Comparison of ENCODE assay signal across 1 cellular context in the genomic region with DNA sequence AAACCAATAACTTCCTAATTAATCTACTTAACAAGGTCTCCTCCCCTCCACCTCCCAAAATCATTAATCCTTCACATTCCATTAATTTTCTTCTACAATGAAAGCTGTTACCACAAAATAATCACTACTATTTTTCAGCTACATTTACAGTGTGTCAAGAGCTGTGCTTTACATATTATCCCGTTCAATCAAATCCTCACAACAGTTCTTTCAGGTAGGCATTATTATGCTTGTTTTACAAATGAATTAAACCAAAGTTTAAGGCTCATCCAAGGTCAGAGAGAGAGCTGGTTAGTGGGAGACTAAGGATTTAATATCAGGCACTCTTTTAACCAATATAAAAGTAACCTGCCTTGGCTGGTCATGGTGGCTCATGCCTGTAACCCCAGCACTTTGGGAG.
TF ChIP-seq lines count a peak whose summit lies in the region.

No MANE protein-coding gene starts in this region.

TF ChIP-seq in WTC11, 78 proteins besides CTCF, POLR2A, EP300 and RAD21 (continued from another document):
- TF ChIP-seq, protein P1, sequence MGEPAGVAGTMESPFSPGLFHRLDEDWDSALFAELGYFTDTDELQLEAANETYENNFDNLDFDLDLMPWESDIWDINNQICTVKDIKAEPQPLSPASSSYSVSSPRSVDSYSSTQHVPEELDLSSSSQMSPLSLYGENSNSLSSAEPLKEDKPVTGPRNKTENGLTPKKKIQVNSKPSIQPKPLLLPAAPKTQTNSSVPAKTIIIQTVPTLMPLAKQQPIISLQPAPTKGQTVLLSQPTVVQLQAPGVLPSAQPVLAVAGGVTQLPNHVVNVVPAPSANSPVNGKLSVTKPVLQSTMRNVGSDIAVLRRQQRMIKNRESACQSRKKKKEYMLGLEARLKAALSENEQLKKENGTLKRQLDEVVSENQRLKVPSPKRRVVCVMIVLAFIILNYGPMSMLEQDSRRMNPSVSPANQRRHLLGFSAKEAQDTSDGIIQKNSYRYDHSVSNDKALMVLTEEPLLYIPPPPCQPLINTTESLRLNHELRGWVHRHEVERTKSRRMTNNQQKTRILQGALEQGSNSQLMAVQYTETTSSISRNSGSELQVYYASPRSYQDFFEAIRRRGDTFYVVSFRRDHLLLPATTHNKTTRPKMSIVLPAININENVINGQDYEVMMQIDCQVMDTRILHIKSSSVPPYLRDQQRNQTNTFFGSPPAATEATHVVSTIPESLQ (CRISPR knock-in tag; IDR thresholded peaks at IDR 0.05) = no peak
